1 cellular context compared by ENCODE assay signal in genomic region chr12:27580561-27581330, GRCh38.
TF ChIP-seq lines count a peak whose summit lies in the region.

No MANE protein-coding gene starts in this region.

TF ChIP-seq in IMR-90, 13 proteins besides CTCF, POLR2A, EP300 and RAD21:
- TF ChIP-seq ELK1 (IDR thresholded peaks at IDR 0.05; ENCODE audit: borderline replicate concordance, low read depth, low read length) (no peak), CHD1 (IDR thresholded peaks at IDR 0.05; ENCODE audit: low read depth, low read length) (no peak), BHLHE40 (IDR thresholded peaks at IDR 0.05; ENCODE audit: low read depth, low read length) (no peak), MXI1 (IDR thresholded peaks at IDR 0.05; ENCODE audit: borderline replicate concordance, low read depth, low read length) (no peak), FOS (IDR thresholded peaks at IDR 0.05; ENCODE audit: low read depth, low read length) (no peak), MAZ (IDR thresholded peaks at IDR 0.05; ENCODE audit: borderline replicate concordance, low read depth, low read length) (no peak), MAFK (IDR thresholded peaks at IDR 0.05; ENCODE audit: low read depth, low read length) (no peak), CEBPB (IDR thresholded peaks at IDR 0.05; ENCODE audit: low read depth, low read length) (no peak)
